In the genomic region with DNA sequence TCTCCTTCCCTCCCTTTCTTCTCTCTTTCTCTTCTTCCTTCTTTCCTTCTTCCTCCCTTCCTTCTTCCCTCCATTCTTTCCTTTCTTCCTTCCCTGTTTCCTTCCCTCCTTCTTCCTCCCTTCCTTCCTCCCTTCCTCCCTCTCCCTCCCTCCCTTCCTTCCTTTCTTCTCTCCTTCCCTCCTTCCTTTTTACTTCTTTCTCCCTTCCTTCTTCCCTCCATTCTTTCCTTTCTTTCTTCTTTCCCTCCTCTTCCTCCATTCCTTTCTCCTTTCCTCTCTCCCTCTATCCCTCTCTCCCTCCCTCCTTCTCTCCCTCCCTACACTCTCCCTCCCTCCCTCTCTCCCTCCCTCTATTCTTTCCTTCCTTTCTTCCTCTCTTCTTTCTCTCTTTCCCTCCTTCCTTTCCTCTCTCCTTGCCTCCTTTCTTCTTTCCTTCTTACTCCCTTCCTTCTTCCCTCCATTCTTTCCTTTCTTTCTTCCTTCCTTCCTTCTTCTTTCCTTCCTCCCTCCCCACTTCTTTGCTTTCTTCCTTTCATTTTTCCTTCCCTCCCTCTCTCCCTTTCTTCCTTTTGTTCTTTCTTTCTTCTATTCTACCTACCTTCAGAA, we compare ENCODE assay signal across 34 cellular contexts.
"Had no signal": no experiment of that assay in that cellular context is flagged by ENCODE, and none has a peak within 500 bp of the region (broad histone marks: within the 10 kb centered on the region; RNA-seq: fewer than 3 reads in every experiment).

No MANE protein-coding gene starts in this region.

- ATAC-seq: activated CD4-positive, alpha-beta T cell treated with anti-CD3 and anti-CD28 coated beads for 36 hours; activated CD4-positive, CD25-positive, alpha-beta regulatory T cell treated with anti-CD3 and anti-CD28 coated beads, Interleukin-2, amount 50 U/mL, for 24 hours; activated CD8-positive, alpha-beta memory T cell treated with anti-CD3 and anti-CD28 coated beads, Interleukin-2, amount 10 ng/mL, durations not matched to agents 7 days and 5 days; activated CD8-positive, alpha-beta T cell treated with anti-CD3 and anti-CD28 coated beads, Interleukin-2, amount 10 ng/mL, durations not matched to agents 7 days and 5 days; activated naive CD8-positive, alpha-beta T cell treated with anti-CD3 and anti-CD28 coated beads, Interleukin-2, amount 50 U/mL, for 24 hours; WTC11 had no signal

- H3K4me1 Mint-ChIP-seq: activated CD4-positive, alpha-beta memory T cell treated with anti-CD3 and anti-CD28 coated beads, Interleukin-2, amount 10 ng/mL, durations not matched to agents 7 days and 5 days; activated CD4-positive, alpha-beta T cell treated with anti-CD3 and anti-CD28 coated beads for 36 hours; activated CD4-positive, alpha-beta T cell treated with anti-CD3 and anti-CD28 coated beads, Interleukin-2, amount 10 ng/mL, durations not matched to agents 7 days and 5 days; activated CD8-positive, alpha-beta memory T cell treated with anti-CD3 and anti-CD28 coated beads, Interleukin-2, amount 10 ng/mL, durations not matched to agents 7 days and 5 days; activated naive CD4-positive, alpha-beta T cell treated with anti-CD3 and anti-CD28 coated beads, Interleukin-2, amount 10 ng/mL, durations not matched to agents 7 days and 5 days; activated naive CD4-positive, alpha-beta T cell treated with anti-CD3 and anti-CD28 coated beads, Interleukin-2, amount 50 U/mL, for 24 hours; activated naive CD8-positive, alpha-beta T cell treated with anti-CD3 and anti-CD28 coated beads, Interleukin-2, amount 10 ng/mL, durations not matched to agents 7 days and 5 days; activated naive CD8-positive, alpha-beta T cell treated with anti-CD3 and anti-CD28 coated beads, Interleukin-2, amount 50 U/mL, for 24 hours; brain; WTC11 had no signal

- H3K27ac Mint-ChIP-seq: activated CD4-positive, alpha-beta memory T cell treated with anti-CD3 and anti-CD28 coated beads, Interleukin-2, amount 10 ng/mL, durations not matched to agents 7 days and 5 days; activated CD4-positive, alpha-beta T cell treated with anti-CD3 and anti-CD28 coated beads for 36 hours; activated CD4-positive, alpha-beta T cell treated with anti-CD3 and anti-CD28 coated beads, Interleukin-2, amount 10 ng/mL, durations not matched to agents 7 days and 5 days; activated CD8-positive, alpha-beta memory T cell treated with anti-CD3 and anti-CD28 coated beads, Interleukin-2, amount 10 ng/mL, durations not matched to agents 7 days and 5 days; activated CD8-positive, alpha-beta T cell treated with anti-CD3 and anti-CD28 coated beads, Interleukin-2, amount 10 ng/mL, durations not matched to agents 7 days and 5 days; activated naive CD4-positive, alpha-beta T cell treated with anti-CD3 and anti-CD28 coated beads, Interleukin-2, amount 10 ng/mL, durations not matched to agents 7 days and 5 days; activated naive CD4-positive, alpha-beta T cell treated with anti-CD3 and anti-CD28 coated beads, Interleukin-2, amount 50 U/mL, for 24 hours; activated naive CD8-positive, alpha-beta T cell; activated naive CD8-positive, alpha-beta T cell treated with anti-CD3 and anti-CD28 coated beads, Interleukin-2, amount 10 ng/mL, durations not matched to agents 7 days and 5 days; activated naive CD8-positive, alpha-beta T cell treated with anti-CD3 and anti-CD28 coated beads, Interleukin-2, amount 50 U/mL, for 24 hours; activated T-cell treated with anti-CD3 and anti-CD28 coated beads, Interleukin-2, amount 50 U/mL, for 24 hours; activated T-helper 2 cell treated with anti-CD3 and anti-CD28 coated beads, Interferon-gamma antibody, Interleukin-2, Interleukin-4, amounts not matched to agents 10 μg/mL and 5 μg/mL and 100 μg/mL, durations not matched to agents 14 hours and 24 hours and 36 hours; brain; T-helper 1 cell treated with Interleukin-12 subunit alpha and Interleukin-12 subunit beta and Interleukin-4 antibody, amounts not matched to agents 30 μg/mL and 1 μg/mL, for 36 hours; T-helper 2 cell treated with Interferon-gamma antibody and Interleukin-4, amounts not matched to agents 5 μg/mL and 100 μg/mL, for 36 hours; WTC11 had no signal

- H3K27me3 Mint-ChIP-seq: activated CD4-positive, alpha-beta memory T cell treated with anti-CD3 and anti-CD28 coated beads, Interleukin-2, amount 10 ng/mL, durations not matched to agents 7 days and 5 days; activated CD4-positive, alpha-beta T cell treated with anti-CD3 and anti-CD28 coated beads, Interleukin-2, amount 10 ng/mL, durations not matched to agents 7 days and 5 days; activated CD8-positive, alpha-beta memory T cell treated with anti-CD3 and anti-CD28 coated beads, Interleukin-2, amount 10 ng/mL, durations not matched to agents 7 days and 5 days; activated naive CD4-positive, alpha-beta T cell treated with anti-CD3 and anti-CD28 coated beads, Interleukin-2, amount 10 ng/mL, durations not matched to agents 7 days and 5 days; activated naive CD4-positive, alpha-beta T cell treated with anti-CD3 and anti-CD28 coated beads, Interleukin-2, amount 50 U/mL, for 24 hours; activated naive CD8-positive, alpha-beta T cell; activated naive CD8-positive, alpha-beta T cell treated with anti-CD3 and anti-CD28 coated beads, Interleukin-2, amount 10 ng/mL, durations not matched to agents 7 days and 5 days; activated T-cell treated with anti-CD3 and anti-CD28 coated beads, Interleukin-2, amount 50 U/mL, for 24 hours had no signal

- H3K9me3 ChIP-seq: ascending aorta had no signal

- H3K4me3 Mint-ChIP-seq: activated CD4-positive, alpha-beta memory T cell treated with anti-CD3 and anti-CD28 coated beads, Interleukin-2, amount 10 ng/mL, durations not matched to agents 7 days and 5 days; activated CD4-positive, alpha-beta T cell treated with anti-CD3 and anti-CD28 coated beads for 36 hours; activated CD4-positive, alpha-beta T cell treated with anti-CD3 and anti-CD28 coated beads, Interleukin-2, amount 10 ng/mL, durations not matched to agents 7 days and 5 days; activated CD8-positive, alpha-beta memory T cell treated with anti-CD3 and anti-CD28 coated beads, Interleukin-2, amount 10 ng/mL, durations not matched to agents 7 days and 5 days; activated CD8-positive, alpha-beta T cell treated with anti-CD3 and anti-CD28 coated beads, Interleukin-2, amount 10 ng/mL, durations not matched to agents 7 days and 5 days; activated naive CD4-positive, alpha-beta T cell treated with anti-CD3 and anti-CD28 coated beads, Interleukin-2, amount 10 ng/mL, durations not matched to agents 7 days and 5 days; activated naive CD4-positive, alpha-beta T cell treated with anti-CD3 and anti-CD28 coated beads, Interleukin-2, amount 50 U/mL, for 24 hours; activated naive CD8-positive, alpha-beta T cell; activated naive CD8-positive, alpha-beta T cell treated with anti-CD3 and anti-CD28 coated beads, Interleukin-2, amount 10 ng/mL, durations not matched to agents 7 days and 5 days; activated naive CD8-positive, alpha-beta T cell treated with anti-CD3 and anti-CD28 coated beads, Interleukin-2, amount 50 U/mL, for 24 hours; activated T-cell treated with anti-CD3 and anti-CD28 coated beads, Interleukin-2, amount 50 U/mL, for 24 hours; brain; T-helper 1 cell treated with Interleukin-12 subunit alpha and Interleukin-12 subunit beta and Interleukin-4 antibody, amounts not matched to agents 30 μg/mL and 1 μg/mL, for 36 hours; T-helper 2 cell treated with Interferon-gamma antibody and Interleukin-4, amounts not matched to agents 5 μg/mL and 100 μg/mL, for 36 hours; WTC11 had no signal

- H3K36me3 Mint-ChIP-seq: activated CD8-positive, alpha-beta memory T cell treated with anti-CD3 and anti-CD28 coated beads, Interleukin-2, amount 10 ng/mL, durations not matched to agents 7 days and 5 days; activated naive CD4-positive, alpha-beta T cell treated with anti-CD3 and anti-CD28 coated beads, Interleukin-2, amount 10 ng/mL, durations not matched to agents 7 days and 5 days; activated naive CD4-positive, alpha-beta T cell treated with anti-CD3 and anti-CD28 coated beads, Interleukin-2, amount 50 U/mL, for 24 hours; activated naive CD8-positive, alpha-beta T cell; activated naive CD8-positive, alpha-beta T cell treated with anti-CD3 and anti-CD28 coated beads, Interleukin-2, amount 10 ng/mL, durations not matched to agents 7 days and 5 days; brain; WTC11 had no signal

- H3K4me3 ChIP-seq: ascending aorta had no signal

- H3K27me3 ChIP-seq: ascending aorta had no signal

- H3K27ac ChIP-seq: ascending aorta, WERI-Rb-1 had no signal

- H3K9me3 Mint-ChIP-seq: activated CD4-positive, alpha-beta T cell treated with anti-CD3 and anti-CD28 coated beads, Interleukin-2, amount 10 ng/mL, durations not matched to agents 7 days and 5 days; activated naive CD4-positive, alpha-beta T cell treated with anti-CD3 and anti-CD28 coated beads, Interleukin-2, amount 10 ng/mL, durations not matched to agents 7 days and 5 days; activated naive CD4-positive, alpha-beta T cell treated with anti-CD3 and anti-CD28 coated beads, Interleukin-2, amount 50 U/mL, for 24 hours; activated naive CD8-positive, alpha-beta T cell treated with anti-CD3 and anti-CD28 coated beads, Interleukin-2, amount 10 ng/mL, durations not matched to agents 7 days and 5 days; T-helper 1 cell treated with Interleukin-12 subunit alpha and Interleukin-12 subunit beta and Interleukin-4 antibody, amounts not matched to agents 30 μg/mL and 1 μg/mL, for 36 hours; T-helper 2 cell treated with Interferon-gamma antibody and Interleukin-4, amounts not matched to agents 5 μg/mL and 100 μg/mL, for 36 hours had no signal

- H3K36me3 ChIP-seq: ascending aorta, WERI-Rb-1 had no signal

- DNase-seq: activated CD4-positive, alpha-beta memory T cell treated with anti-CD3 and anti-CD28 coated beads, Interleukin-2, amount 10 ng/mL, durations not matched to agents 7 days and 5 days; activated CD4-positive, alpha-beta T cell treated with anti-CD3 and anti-CD28 coated beads for 1 hour; activated CD4-positive, alpha-beta T cell treated with anti-CD3 and anti-CD28 coated beads for 36 hours; activated CD4-positive, alpha-beta T cell treated with anti-CD3 and anti-CD28 coated beads for 48 hours; activated CD4-positive, alpha-beta T cell treated with anti-CD3 and anti-CD28 coated beads, Interleukin-2, amount 10 ng/mL, durations not matched to agents 7 days and 5 days; activated CD4-positive, alpha-beta T cell treated with anti-CD3 and anti-CD28 coated beads, Interleukin-2, amount 50 U/mL, for 48 hours; activated CD4-positive, CD25-positive, alpha-beta regulatory T cell; activated CD8-positive, alpha-beta memory T cell treated with anti-CD3 and anti-CD28 coated beads for 24 hours; activated CD8-positive, alpha-beta memory T cell treated with anti-CD3 and anti-CD28 coated beads, Interleukin-2, amount 10 ng/mL, durations not matched to agents 7 days and 5 days; activated CD8-positive, alpha-beta memory T cell treated with anti-CD3 and anti-CD28 coated beads, Interleukin-2, amount 50 U/mL, for 48 hours; activated CD8-positive, alpha-beta T cell treated with anti-CD3 and anti-CD28 coated beads, Interleukin-2, amount 10 ng/mL, durations not matched to agents 7 days and 5 days; activated effector memory CD4-positive, alpha-beta T cell treated with Interleukin-2 at 50 U/mL for 16 hours; activated gamma-delta T cell; activated naive CD4-positive, alpha-beta T cell treated with anti-CD3 and anti-CD28 coated beads, Interleukin-2, amount 10 ng/mL, durations not matched to agents 7 days and 5 days; activated naive CD4-positive, alpha-beta T cell treated with Interleukin-2 at 50 U/mL for 16 hours; activated naive CD8-positive, alpha-beta T cell treated with anti-CD3 and anti-CD28 coated beads, Interleukin-2, amount 10 ng/mL, durations not matched to agents 7 days and 5 days; activated naive CD8-positive, alpha-beta T cell treated with anti-CD3 and anti-CD28 coated beads, Interleukin-2, amount 50 U/mL, for 24 hours; activated T-cell treated with anti-CD3 and anti-CD28 coated beads, Interleukin-2, amount 50 U/mL, for 24 hours; activated T-cell treated with anti-CD3 and anti-CD28 coated beads, Interleukin-2, amount 50 U/mL, for 48 hours; amygdala; anterior cingulate cortex; central memory CD4-positive, alpha-beta T cell; T-helper 2 cell; T-helper 9 cell; WERI-Rb-1 had no signal

- H3K4me1 ChIP-seq: ascending aorta had no signal
